ENCODE assay signal across 2 cellular contexts in genomic region chr14:23670489-23670888, GRCh38.
TF ChIP-seq lines count a peak whose summit lies in the region.

No MANE protein-coding gene starts in this region.

TF ChIP-seq in HEK293, 187 proteins besides CTCF, POLR2A, EP300 and RAD21:
- TF ChIP-seq ZNF518A (tag by site-specific recombination; conservative IDR thresholded peaks at IDR 0.05; ENCODE audit: low read depth) (0 out of 2 replicates have a peak, but pooled peaks have one; percentile 32), ZNF214 (tag by site-specific recombination; IDR thresholded peaks at IDR 0.05; ENCODE audit: borderline replicate concordance) (no peak), MYNN (tag by site-specific recombination; IDR thresholded peaks at IDR 0.05; ENCODE audit: borderline replicate concordance) (no peak), REPIN1 (tag by site-specific recombination; IDR thresholded peaks at IDR 0.05; ENCODE audit: low read depth) (no peak), ZBTB44 (tag by site-specific recombination; IDR thresholded peaks at IDR 0.05) (no peak), MEIS1 (CRISPR knock-in tag; IDR thresholded peaks at IDR 0.05; ENCODE audit: borderline replicate concordance) (no peak)

TF ChIP-seq in H1, 55 proteins besides CTCF, POLR2A, EP300 and RAD21 (continued from another document):
- TF ChIP-seq, protein P1, sequence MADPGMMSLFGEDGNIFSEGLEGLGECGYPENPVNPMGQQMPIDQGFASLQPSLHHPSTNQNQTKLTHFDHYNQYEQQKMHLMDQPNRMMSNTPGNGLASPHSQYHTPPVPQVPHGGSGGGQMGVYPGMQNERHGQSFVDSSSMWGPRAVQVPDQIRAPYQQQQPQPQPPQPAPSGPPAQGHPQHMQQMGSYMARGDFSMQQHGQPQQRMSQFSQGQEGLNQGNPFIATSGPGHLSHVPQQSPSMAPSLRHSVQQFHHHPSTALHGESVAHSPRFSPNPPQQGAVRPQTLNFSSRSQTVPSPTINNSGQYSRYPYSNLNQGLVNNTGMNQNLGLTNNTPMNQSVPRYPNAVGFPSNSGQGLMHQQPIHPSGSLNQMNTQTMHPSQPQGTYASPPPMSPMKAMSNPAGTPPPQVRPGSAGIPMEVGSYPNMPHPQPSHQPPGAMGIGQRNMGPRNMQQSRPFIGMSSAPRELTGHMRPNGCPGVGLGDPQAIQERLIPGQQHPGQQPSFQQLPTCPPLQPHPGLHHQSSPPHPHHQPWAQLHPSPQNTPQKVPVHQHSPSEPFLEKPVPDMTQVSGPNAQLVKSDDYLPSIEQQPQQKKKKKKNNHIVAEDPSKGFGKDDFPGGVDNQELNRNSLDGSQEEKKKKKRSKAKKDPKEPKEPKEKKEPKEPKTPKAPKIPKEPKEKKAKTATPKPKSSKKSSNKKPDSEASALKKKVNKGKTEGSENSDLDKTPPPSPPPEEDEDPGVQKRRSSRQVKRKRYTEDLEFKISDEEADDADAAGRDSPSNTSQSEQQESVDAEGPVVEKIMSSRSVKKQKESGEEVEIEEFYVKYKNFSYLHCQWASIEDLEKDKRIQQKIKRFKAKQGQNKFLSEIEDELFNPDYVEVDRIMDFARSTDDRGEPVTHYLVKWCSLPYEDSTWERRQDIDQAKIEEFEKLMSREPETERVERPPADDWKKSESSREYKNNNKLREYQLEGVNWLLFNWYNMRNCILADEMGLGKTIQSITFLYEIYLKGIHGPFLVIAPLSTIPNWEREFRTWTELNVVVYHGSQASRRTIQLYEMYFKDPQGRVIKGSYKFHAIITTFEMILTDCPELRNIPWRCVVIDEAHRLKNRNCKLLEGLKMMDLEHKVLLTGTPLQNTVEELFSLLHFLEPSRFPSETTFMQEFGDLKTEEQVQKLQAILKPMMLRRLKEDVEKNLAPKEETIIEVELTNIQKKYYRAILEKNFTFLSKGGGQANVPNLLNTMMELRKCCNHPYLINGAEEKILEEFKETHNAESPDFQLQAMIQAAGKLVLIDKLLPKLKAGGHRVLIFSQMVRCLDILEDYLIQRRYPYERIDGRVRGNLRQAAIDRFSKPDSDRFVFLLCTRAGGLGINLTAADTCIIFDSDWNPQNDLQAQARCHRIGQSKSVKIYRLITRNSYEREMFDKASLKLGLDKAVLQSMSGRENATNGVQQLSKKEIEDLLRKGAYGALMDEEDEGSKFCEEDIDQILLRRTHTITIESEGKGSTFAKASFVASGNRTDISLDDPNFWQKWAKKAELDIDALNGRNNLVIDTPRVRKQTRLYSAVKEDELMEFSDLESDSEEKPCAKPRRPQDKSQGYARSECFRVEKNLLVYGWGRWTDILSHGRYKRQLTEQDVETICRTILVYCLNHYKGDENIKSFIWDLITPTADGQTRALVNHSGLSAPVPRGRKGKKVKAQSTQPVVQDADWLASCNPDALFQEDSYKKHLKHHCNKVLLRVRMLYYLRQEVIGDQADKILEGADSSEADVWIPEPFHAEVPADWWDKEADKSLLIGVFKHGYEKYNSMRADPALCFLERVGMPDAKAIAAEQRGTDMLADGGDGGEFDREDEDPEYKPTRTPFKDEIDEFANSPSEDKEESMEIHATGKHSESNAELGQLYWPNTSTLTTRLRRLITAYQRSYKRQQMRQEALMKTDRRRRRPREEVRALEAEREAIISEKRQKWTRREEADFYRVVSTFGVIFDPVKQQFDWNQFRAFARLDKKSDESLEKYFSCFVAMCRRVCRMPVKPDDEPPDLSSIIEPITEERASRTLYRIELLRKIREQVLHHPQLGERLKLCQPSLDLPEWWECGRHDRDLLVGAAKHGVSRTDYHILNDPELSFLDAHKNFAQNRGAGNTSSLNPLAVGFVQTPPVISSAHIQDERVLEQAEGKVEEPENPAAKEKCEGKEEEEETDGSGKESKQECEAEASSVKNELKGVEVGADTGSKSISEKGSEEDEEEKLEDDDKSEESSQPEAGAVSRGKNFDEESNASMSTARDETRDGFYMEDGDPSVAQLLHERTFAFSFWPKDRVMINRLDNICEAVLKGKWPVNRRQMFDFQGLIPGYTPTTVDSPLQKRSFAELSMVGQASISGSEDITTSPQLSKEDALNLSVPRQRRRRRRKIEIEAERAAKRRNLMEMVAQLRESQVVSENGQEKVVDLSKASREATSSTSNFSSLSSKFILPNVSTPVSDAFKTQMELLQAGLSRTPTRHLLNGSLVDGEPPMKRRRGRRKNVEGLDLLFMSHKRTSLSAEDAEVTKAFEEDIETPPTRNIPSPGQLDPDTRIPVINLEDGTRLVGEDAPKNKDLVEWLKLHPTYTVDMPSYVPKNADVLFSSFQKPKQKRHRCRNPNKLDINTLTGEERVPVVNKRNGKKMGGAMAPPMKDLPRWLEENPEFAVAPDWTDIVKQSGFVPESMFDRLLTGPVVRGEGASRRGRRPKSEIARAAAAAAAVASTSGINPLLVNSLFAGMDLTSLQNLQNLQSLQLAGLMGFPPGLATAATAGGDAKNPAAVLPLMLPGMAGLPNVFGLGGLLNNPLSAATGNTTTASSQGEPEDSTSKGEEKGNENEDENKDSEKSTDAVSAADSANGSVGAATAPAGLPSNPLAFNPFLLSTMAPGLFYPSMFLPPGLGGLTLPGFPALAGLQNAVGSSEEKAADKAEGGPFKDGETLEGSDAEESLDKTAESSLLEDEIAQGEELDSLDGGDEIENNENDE (IDR thresholded peaks at IDR 0.05; ENCODE audit: insufficient replicate concordance, low read length) = no peak
- TF ChIP-seq SP4 (IDR thresholded peaks at IDR 0.05; ENCODE audit: low read length) = no peak
- no peak for TF ChIP-seq SIX5 (IDR thresholded peaks at IDR 0.05; ENCODE audit: low read depth, low read length)
- TF ChIP-seq, protein P2, sequence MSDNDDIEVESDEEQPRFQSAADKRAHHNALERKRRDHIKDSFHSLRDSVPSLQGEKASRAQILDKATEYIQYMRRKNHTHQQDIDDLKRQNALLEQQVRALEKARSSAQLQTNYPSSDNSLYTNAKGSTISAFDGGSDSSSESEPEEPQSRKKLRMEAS (IDR thresholded peaks at IDR 0.05) = no peak
- no peak for TF ChIP-seq ZNF274 (IDR thresholded peaks at IDR 0.05; ENCODE audit: borderline replicate concordance, extremely low read depth, low read length)
- no peak for TF ChIP-seq TEAD4 (IDR thresholded peaks at IDR 0.05; ENCODE audit: low read depth, low read length)
- TF ChIP-seq, protein P3, sequence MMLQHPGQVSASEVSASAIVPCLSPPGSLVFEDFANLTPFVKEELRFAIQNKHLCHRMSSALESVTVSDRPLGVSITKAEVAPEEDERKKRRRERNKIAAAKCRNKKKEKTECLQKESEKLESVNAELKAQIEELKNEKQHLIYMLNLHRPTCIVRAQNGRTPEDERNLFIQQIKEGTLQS (IDR thresholded peaks at IDR 0.05; ENCODE audit: insufficient read depth, low read depth, low read length) = no peak
- TF ChIP-seq TAF7 (optimal IDR thresholded peaks at IDR 0.05; ENCODE audit: borderline replicate concordance, low read depth, low read length) = no peak
- TF ChIP-seq POLR2AphosphoS5 (IDR thresholded peaks at IDR 0.05; ENCODE audit: low read depth, low read length) = no peak
- no peak for TF ChIP-seq YY1 (IDR thresholded peaks at IDR 0.05; ENCODE audit: low read depth, low read length)
- TF ChIP-seq EZH2 (IDR thresholded peaks at IDR 0.05; ENCODE audit: low read depth, low read length, severe bottlenecking) = no peak
- TF ChIP-seq GABPA (IDR thresholded peaks at IDR 0.05; ENCODE audit: borderline replicate concordance, insufficient read depth, low read length) = no peak
- TF ChIP-seq SP1 (IDR thresholded peaks at IDR 0.05; ENCODE audit: low read depth, low read length) = no peak
- no peak for TF ChIP-seq POU5F1 (IDR thresholded peaks at IDR 0.05; ENCODE audit: low read depth, low read length)
TF ChIP-seq in H1: peak in this region for 0.
